In the genomic region with DNA sequence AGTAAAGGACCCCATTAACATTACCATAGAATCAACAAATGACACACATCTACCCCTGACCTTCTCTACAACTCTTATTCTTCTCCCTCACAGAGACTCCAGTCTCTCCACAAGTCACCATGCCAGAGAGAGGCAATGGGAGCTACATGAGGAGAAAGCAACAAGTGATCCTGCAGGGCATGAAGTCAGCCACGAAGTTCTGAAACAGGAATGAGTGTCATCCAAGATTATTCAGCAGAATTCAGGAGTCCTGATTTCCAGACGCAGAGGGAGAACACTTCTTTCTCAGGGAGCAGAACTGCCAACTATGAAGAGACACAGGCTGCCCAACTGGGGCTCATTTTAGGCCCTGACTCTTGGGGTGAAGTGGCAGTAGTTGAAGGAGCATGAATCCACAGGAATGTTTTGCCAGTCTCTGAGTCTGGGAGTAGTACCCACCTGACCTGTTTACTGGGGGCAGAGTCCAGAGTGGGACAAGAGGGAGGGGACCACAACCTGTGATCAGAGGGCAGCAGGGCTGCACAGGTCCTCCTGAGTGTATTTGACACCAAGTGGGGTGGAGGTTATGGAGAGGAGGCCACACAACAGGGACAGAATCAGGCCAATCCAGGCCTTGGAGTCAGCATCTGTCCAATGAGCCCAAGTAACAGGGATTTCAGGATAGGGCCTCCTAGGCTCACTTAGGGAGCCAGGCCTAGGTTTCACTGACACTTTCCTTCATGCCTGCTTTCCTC, we compare ENCODE assay signal across 9 cellular contexts. TPM values are rescaled to one million over a fixed set of nuclear protein-coding genes. Genes with fewer than 3 reads are reported as not detected.
DNase-seq lines count a peak whose midpoint lies in the region; ATAC-seq, FAIRE-seq and TF ChIP-seq lines count a peak whose summit lies in the region.
"Had no signal": no experiment of that assay in that cellular context is flagged by ENCODE, and none has a peak within 500 bp of the region (broad histone marks: within the 10 kb centered on the region; RNA-seq: fewer than 3 reads in every experiment).

No MANE protein-coding gene starts in this region.

- TF ChIP-seq CTCF in HEK293 (tag by site-specific recombination; IDR thresholded peaks at IDR 0.05): no peak

- no CpG with 5 or more reads among the region's 2 CpGs for WGBS in iPS DF 6.9 (ENCODE audit: insufficient coverage, insufficient read length)
- WGBS in small intestine, 3 donors: 4 to 39% (median 29%) methylated on average over 2 of the region's 2 CpGs

- H3K4me3 ChIP-seq in HEK293 (ENCODE audit: low read depth, low read length): peak overlapping the region; percentile 74
- peak overlapping the region; percentile 61; the same call in 1 of the 2 replicates for H3K4me3 ChIP-seq in iPS DF 6.9 (ENCODE audit: low read length)
- peak overlapping the region; percentile 37 to 78 for H3K4me3 ChIP-seq in small intestine (ENCODE audit: low read depth in 1 of 2, low read length in 2 of 2)

- H3K4me1 ChIP-seq in HEK293 (ENCODE audit: control insufficient read depth, insufficient read depth, low read length) (peaks cover 3% of the 10 kb centered on the region; the same call in 1 of the 2 replicates), iPS DF 6.9 (ENCODE audit: control insufficient read depth, insufficient read depth, low read length) (peaks cover 4% of the 10 kb centered on the region; the same call in 1 of the 2 replicates), small intestine (ENCODE audit: control insufficient read depth in 2 of 2, insufficient read depth in 1 of 2, low read depth in 1 of 2, low read length in 1 of 2) (peaks cover 0 to 22% of the 10 kb centered on the region in 2 donors)

- H3K9me3 Mint-ChIP-seq in activated CD4-positive, alpha-beta memory T cell treated with anti-CD3 and anti-CD28 coated beads, Interleukin-2, amount 10 ng/mL, durations not matched to agents 7 days and 5 days: no peaks in the 10 kb centered on the region

- DNase-seq in activated CD4-positive, alpha-beta memory T cell treated with anti-CD3 and anti-CD28 coated beads, Interleukin-2, amount 10 ng/mL, durations not matched to agents 7 days and 5 days: no peak
- DNase-seq in iPS DF 6.9 (ENCODE audit: low read depth, low spot score) (no peak), small intestine (peak; percentile 93), NCI-H524 treated with DMSO at 0.1 percent for 48 hours (lab: John Stamatoyannopoulos, UW) (no peak), GOT3 (lab: John Stamatoyannopoulos, UW) (no peak), germinal center (ENCODE audit: low spot score) (no peak)

- peaks cover 12% of the 10 kb centered on the region for H3K36me3 Mint-ChIP-seq in activated CD4-positive, alpha-beta memory T cell treated with anti-CD3 and anti-CD28 coated beads, Interleukin-2, amount 10 ng/mL, durations not matched to agents 7 days and 5 days (ENCODE audit: low read depth)

- H3K4me1 Mint-ChIP-seq in activated CD4-positive, alpha-beta memory T cell treated with anti-CD3 and anti-CD28 coated beads, Interleukin-2, amount 10 ng/mL, durations not matched to agents 7 days and 5 days: peaks cover 60% of the 10 kb centered on the region

- H3K27me3 ChIP-seq in iPS DF 6.9 (ENCODE audit: control insufficient read depth, insufficient read depth, low read length) (no peaks in the 10 kb centered on the region), small intestine (ENCODE audit: control insufficient read depth in 2 of 2, insufficient read depth in 2 of 2, low read length in 2 of 2) (no peaks in the 10 kb centered on the region)

- H3K27ac ChIP-seq in HEK293 (ENCODE audit: extremely low read depth, low read depth, low read length) (peak overlapping the region; percentile 43; the same call in 1 of the 2 replicates), iPS DF 6.9 (ENCODE audit: low read length) (no peak overlapping the region), small intestine (ENCODE audit: low read depth in 1 of 2, low read length in 1 of 2) (peak overlapping the region; percentile 97 to 99)

- H3K9me3 ChIP-seq in HEK293 (ENCODE audit: control insufficient read depth, insufficient read depth, low read depth, low read length): no peaks in the 10 kb centered on the region
- H3K9me3 ChIP-seq in iPS DF 6.9 (ENCODE audit: control insufficient read depth, insufficient read depth, low read length): no peaks in the 10 kb centered on the region
- H3K9me3 ChIP-seq in small intestine (ENCODE audit: control insufficient read depth, low read depth): no peaks in the 10 kb centered on the region

- POLR2A ChIA-PET in HEK293 (lab: Yijun Ruan, JAX): interaction anchor here (2.4 to 2.8 kb wide), 2 partner anchors 115 to 142 kb away, joined by 10 to 39 read pairs; no protein-coding TSS in a partner anchor
- POLR2A ChIA-PET in activated CD4-positive, alpha-beta memory T cell treated with anti-CD3 and anti-CD28 coated beads, Interleukin-2, amount 10 ng/mL, durations not matched to agents 7 days and 5 days (lab: Charles Lee): interaction anchor here (0.6 to 5.8 kb wide), 10 partner anchors 11 to 191 kb away, joined by 3 to 154 read pairs (median 8); partner anchors contain the start of genes HSF5 and RNF43

- H3K27me3 Mint-ChIP-seq in activated CD4-positive, alpha-beta memory T cell treated with anti-CD3 and anti-CD28 coated beads, Interleukin-2, amount 10 ng/mL, durations not matched to agents 7 days and 5 days: no peaks in the 10 kb centered on the region

- peaks cover 4 to 16% of the 10 kb centered on the region in 2 experiments; a peak in 2 of 3 replicates for H3K36me3 ChIP-seq in HEK293 (ENCODE audit: control insufficient read depth in 2 of 2, insufficient read depth in 1 of 2, low read length in 2 of 2)
- H3K36me3 ChIP-seq in iPS DF 6.9 (ENCODE audit: control insufficient read depth, insufficient read depth, low read length): 0 out of 2 replicates have a peak, but pooled peaks cover 2% of the 10 kb centered on the region
- no peaks in the 10 kb centered on the region for H3K36me3 ChIP-seq in small intestine (ENCODE audit: control insufficient read depth in 2 of 2, insufficient read depth in 2 of 2, low read length in 2 of 2)

- peak overlapping the region; percentile 97 for H3K27ac Mint-ChIP-seq in activated CD4-positive, alpha-beta memory T cell treated with anti-CD3 and anti-CD28 coated beads, Interleukin-2, amount 10 ng/mL, durations not matched to agents 7 days and 5 days

- ATAC-seq in GM21529 (IDR thresholded peaks at IDR 0.05; ENCODE audit: unreplicated experiment): no peak

- H3K4me3 Mint-ChIP-seq in activated CD4-positive, alpha-beta memory T cell treated with anti-CD3 and anti-CD28 coated beads, Interleukin-2, amount 10 ng/mL, durations not matched to agents 7 days and 5 days: peak overlapping the region; percentile 90

- CTCF ChIA-PET in HEK293 (lab: Yijun Ruan, JAX): interaction anchor here (0.6 to 2.4 kb wide), 4 partner anchors 25 to 200 kb away, joined by 3 to 13 read pairs (median 6); no protein-coding TSS in a partner anchor
- CTCF ChIA-PET in activated CD4-positive, alpha-beta memory T cell treated with anti-CD3 and anti-CD28 coated beads, Interleukin-2, amount 10 ng/mL, durations not matched to agents 7 days and 5 days (lab: Charles Lee): interaction anchor here (1.1 kb wide), 1 partner anchor 29 kb away, joined by 3 read pairs; the partner anchor contains the start of gene HSF5

- FAIRE-seq in small intestine (lab: Jason Lieb, UNC): no peak

TF ChIP-seq in HEK293, 187 proteins besides CTCF, POLR2A, EP300 and RAD21:
- peak; percentile 96 for TF ChIP-seq SCRT2 (tag by site-specific recombination; IDR thresholded peaks at IDR 0.05)
- TF ChIP-seq ZNF791 (tag by site-specific recombination; IDR thresholded peaks at IDR 0.05): no peak

RNA-seq across cellular contexts. Expression of gene MTMR4, which starts 2.4 kb away (rescaled TPM):
- 10 to 100 TPM; 51.7 to 54.3 TPM for total RNA-seq in activated CD4-positive, alpha-beta memory T cell treated with anti-CD3 and anti-CD28 coated beads, Interleukin-2, amount 10 ng/mL, durations not matched to agents 7 days and 5 days
- polyA plus RNA-seq in small intestine: 10 to 100 TPM; 15.4 to 25.7 (median 15.4) TPM

RNA-seq across cellular contexts. Expression of gene HSF5, which starts 28.6 kb away (rescaled TPM):
- total RNA-seq in activated CD4-positive, alpha-beta memory T cell treated with anti-CD3 and anti-CD28 coated beads, Interleukin-2, amount 10 ng/mL, durations not matched to agents 7 days and 5 days: under 1 TPM; 0.40 to 0.70 TPM
- polyA plus RNA-seq in small intestine: under 1 TPM in 1 of 3 donors, not detected in 2; 0.03 TPM
- total RNA-seq: subcutaneous adipose tissue had no signal
